In genomic region chrX:46916273-46916672, GRCh38 we compare ENCODE assay signal across 2 cellular contexts.
TF ChIP-seq lines count a peak whose summit lies in the region.

No MANE protein-coding gene starts in this region.

TF ChIP-seq in HepG2, 621 proteins besides CTCF, POLR2A, EP300 and RAD21:
- TF ChIP-seq ZNF282 (IDR thresholded peaks at IDR 0.05; ENCODE audit: partially characterized antibody) (no peak), MTERF4 (CRISPR knock-in tag; IDR thresholded peaks at IDR 0.05) (no peak), UBTF (CRISPR knock-in tag; IDR thresholded peaks at IDR 0.05) (no peak), RBFOX2 (IDR thresholded peaks at IDR 0.05; ENCODE audit: low read depth, low read length) (no peak), DMAP1 (CRISPR knock-in tag; IDR thresholded peaks at IDR 0.05) (no peak), GZF1 (CRISPR knock-in tag; IDR thresholded peaks at IDR 0.05) (no peak), BRF2 (CRISPR knock-in tag; IDR thresholded peaks at IDR 0.05) (no peak), ZMAT5 (CRISPR knock-in tag; IDR thresholded peaks at IDR 0.05; ENCODE audit: borderline replicate concordance, low read depth) (no peak), ZNF569 (CRISPR knock-in tag; IDR thresholded peaks at IDR 0.05; ENCODE audit: borderline replicate concordance) (no peak), ZKSCAN5 (CRISPR knock-in tag; IDR thresholded peaks at IDR 0.05) (no peak), HDAC1 (CRISPR knock-in tag; IDR thresholded peaks at IDR 0.05) (no peak), ZNF724P (CRISPR knock-in tag; IDR thresholded peaks at IDR 0.05; ENCODE audit: borderline replicate concordance) (no peak), HNF4A (CRISPR knock-in tag; IDR thresholded peaks at IDR 0.05) (peak; percentile 36), ZFY (CRISPR knock-in tag; IDR thresholded peaks at IDR 0.05) (no peak), U2AF2 (IDR thresholded peaks at IDR 0.05; ENCODE audit: low read depth, low read length) (no peak), REPIN1 (CRISPR knock-in tag; IDR thresholded peaks at IDR 0.05; ENCODE audit: borderline replicate concordance, low read depth) (no peak), TFAP4 (IDR thresholded peaks at IDR 0.05; ENCODE audit: borderline replicate concordance, low read depth) (peak; percentile 56; the same call in 1 of the 2 replicates), KMT2B (CRISPR knock-in tag; IDR thresholded peaks at IDR 0.05) (no peak)

TF ChIP-seq in liver, 16 proteins besides CTCF, POLR2A, EP300 and RAD21:
- TF ChIP-seq HNF4A (conservative IDR thresholded peaks at IDR 0.05) = peak; percentile 46 to 62
- no peak for TF ChIP-seq ATF3 (IDR thresholded peaks at IDR 0.05)
